In genomic region chr3:35624698-35625097, GRCh38 we compare ENCODE assay signal across 24 cellular contexts. TPM values are rescaled to one million over a fixed set of nuclear protein-coding genes. Genes with fewer than 3 reads are reported as not detected.
"Had no signal": no experiment of that assay in that cellular context is flagged by ENCODE, and none has a peak within 500 bp of the region (broad histone marks: within the 10 kb centered on the region; RNA-seq: fewer than 3 reads in every experiment).

No MANE protein-coding gene starts in this region.

- H3K27ac ChIP-seq: VCaP had no signal

- FAIRE-seq: astrocyte, K562, RCC 7860 had no signal

- ATAC-seq: activated CD8-positive, alpha-beta memory T cell treated with anti-CD3 and anti-CD28 coated beads, Interleukin-2, amount 10 ng/mL, durations not matched to agents 7 days and 5 days; activated naive CD8-positive, alpha-beta T cell treated with anti-CD3 and anti-CD28 coated beads, Interleukin-2, amount 50 U/mL, for 24 hours; K562; T-helper 17 cell had no signal

- DNase-seq: activated CD4-positive, CD25-positive, alpha-beta regulatory T cell; activated CD8-positive, alpha-beta memory T cell treated with anti-CD3 and anti-CD28 coated beads, Interleukin-2, amount 10 ng/mL, durations not matched to agents 7 days and 5 days; activated effector memory CD4-positive, alpha-beta T cell treated with Interleukin-2 at 50 U/mL for 16 hours; activated naive CD4-positive, alpha-beta T cell; activated naive CD8-positive, alpha-beta T cell treated with anti-CD3 and anti-CD28 coated beads, Interleukin-2, amount 50 U/mL, for 24 hours; activated T-cell treated with anti-CD3 and anti-CD28 coated beads, Interleukin-2, amount 50 U/mL, for 24 hours; amygdala; caudate nucleus; Karpas-422; NCI-H1048; NCI-H146; NCI-H187 treated with DMSO at 0.1 percent for 48 hours; NCI-H2081 treated with DMSO at 0.1 percent for 48 hours; NCI-H446; NCI-H524; SHP77; T-helper 17 cell; T-helper 9 cell had no signal

- H3K4me3 ChIP-seq: K562 had no signal

RNA-seq across cellular contexts. Expression of gene ARPP21, which starts 14.6 kb away (rescaled TPM):
- total RNA-seq: activated CD8-positive, alpha-beta memory T cell treated with anti-CD3 and anti-CD28 coated beads, Interleukin-2, amount 10 ng/mL, durations not matched to agents 7 days and 5 days; activated T-helper 1 cell treated with anti-CD3 and anti-CD28 coated beads, Interleukin-12 subunit alpha, Interleukin-12 subunit beta, Interleukin-2, Interleukin-4 antibody, amounts not matched to agents 30 ng/mL and 10 ng/mL and 1 ng/mL, durations not matched to agents 14 hours and 24 hours and 36 hours; K562; SK-MEL-5; T-helper 17 cell had no signal
- polyA plus RNA-seq: K562 had no signal
